11 cellular contexts compared by ENCODE assay signal in genomic region chr2:98500561-98500960, GRCh38.
"Had no signal": no experiment of that assay in that cellular context is flagged by ENCODE, and none has a peak within 500 bp of the region (broad histone marks: within the 10 kb centered on the region; RNA-seq: fewer than 3 reads in every experiment).

No MANE protein-coding gene starts in this region.

- H3K4me1 ChIP-seq: foreskin keratinocyte had no signal

- H3K27me3 ChIP-seq: ascending aorta, foreskin keratinocyte, uterus had no signal

- DNase-seq: activated CD4-positive, alpha-beta memory T cell treated with anti-CD3 and anti-CD28 coated beads, Interleukin-2, amount 10 ng/mL, durations not matched to agents 7 days and 5 days; foreskin keratinocyte; head of caudate nucleus; mammary epithelial cell; retina; stimulated activated CD4-positive, alpha-beta T cell treated with anti-CD3 and anti-CD28 coated beads, Interleukin-15, amount 100 ng/mL, for 24 hours; stimulated activated CD4-positive, alpha-beta T cell treated with anti-CD3 and anti-CD28 coated beads, Interleukin-4, amount 100 ng/mL, for 4 hours; uterus had no signal

- H3K9me3 ChIP-seq: ascending aorta, uterus had no signal

- H3K27ac ChIP-seq: ascending aorta, foreskin keratinocyte, parathyroid adenoma, uterus had no signal

- H3K36me3 ChIP-seq: ascending aorta, uterus had no signal

- H3K27ac Mint-ChIP-seq: activated CD4-positive, alpha-beta memory T cell treated with anti-CD3 and anti-CD28 coated beads, Interleukin-2, amount 10 ng/mL, durations not matched to agents 7 days and 5 days had no signal

- ATAC-seq: activated naive CD4-positive, alpha-beta T cell treated with anti-CD3 and anti-CD28 coated beads, Interleukin-2, amount 50 U/mL, for 72 hours; foreskin keratinocyte had no signal

- H3K27me3 Mint-ChIP-seq: activated CD4-positive, alpha-beta memory T cell treated with anti-CD3 and anti-CD28 coated beads, Interleukin-2, amount 10 ng/mL, durations not matched to agents 7 days and 5 days had no signal

- H3K4me3 Mint-ChIP-seq: activated CD4-positive, alpha-beta memory T cell treated with anti-CD3 and anti-CD28 coated beads, Interleukin-2, amount 10 ng/mL, durations not matched to agents 7 days and 5 days had no signal

- H3K4me3 ChIP-seq: ascending aorta, uterus had no signal
